ENCODE assay signal across 23 cellular contexts in genomic region chr1:30912203-30912602, GRCh38. TPM values are rescaled to one million over a fixed set of nuclear protein-coding genes. Genes with fewer than 3 reads are reported as not detected.
DNase-seq lines count a peak whose midpoint lies in the region; ATAC-seq, FAIRE-seq and TF ChIP-seq lines count a peak whose summit lies in the region.
"Had no signal": no experiment of that assay in that cellular context is flagged by ENCODE, and none has a peak within 500 bp of the region (broad histone marks: within the 10 kb centered on the region; RNA-seq: fewer than 3 reads in every experiment).

No MANE protein-coding gene starts in this region.

- H3K27me3 Mint-ChIP-seq in T-helper 17 cell = peaks cover 25% of the 10 kb centered on the region

- H3K9me3 ChIP-seq in right cardiac atrium (ENCODE audit: control insufficient read depth, low read length) (no peaks in the 10 kb centered on the region), heart right ventricle (no peaks in the 10 kb centered on the region), T-helper 17 cell (ENCODE audit: control insufficient read depth, low read length, poor library complexity, severe bottlenecking) (no peaks in the 10 kb centered on the region), kidney (ENCODE audit: control insufficient read depth in 1 of 2, low read length in 2 of 2) (no peaks in the 10 kb centered on the region), upper lobe of right lung (no peaks in the 10 kb centered on the region)
- H3K9me3 ChIP-seq: colonic mucosa, heart left ventricle, neutrophil had no signal

- peaks cover 2% of the 10 kb centered on the region for H3K36me3 Mint-ChIP-seq in T-helper 17 cell (ENCODE audit: low read depth)

- peaks cover 12% of the 10 kb centered on the region for H3K4me1 Mint-ChIP-seq in T-helper 17 cell

- H3K4me3 ChIP-seq in right cardiac atrium (ENCODE audit: low read length) (no peak overlapping the region), heart right ventricle (no peak overlapping the region), kidney (ENCODE audit: low read length in 2 of 2) (no peak overlapping the region), upper lobe of right lung (no peak overlapping the region)
- H3K4me3 ChIP-seq: colonic mucosa, heart left ventricle, smooth muscle cell had no signal

- intact Hi-C loops in right cardiac atrium (cut with DNase I) = loop anchor here (5.0 to 10.0 kb wide), 6 partner anchors 110 to 190 kb away; partner anchors contain the start of gene MATN1 (in 2 of the 4)
- intact Hi-C loops in heart right ventricle (cut with DNase I) = loop anchor here in 7 of 10 donors (2.0 to 10.0 kb wide), 5 partner anchors 111 to 1677 kb away; partner anchors contain the start of genes MATN1 (in 4 of the 7), MECR (in 1 of the 7) and PTPRU (in 1 of the 7)
- intact Hi-C loops in kidney (cut with DNase I) = no loop called here
- intact Hi-C loops in upper lobe of right lung (cut with DNase I) = loop anchor here (5.0 kb wide), 1 partner anchor 110 kb away; no protein-coding TSS in a partner anchor

- TF ChIP-seq CTCF in heart right ventricle (IDR thresholded peaks at IDR 0.05) (no peak), kidney (IDR thresholded peaks at IDR 0.05; ENCODE audit: borderline replicate concordance, extremely low read depth, insufficient read depth) (no peak), upper lobe of right lung (IDR thresholded peaks at IDR 0.05) (no peak)

- H3K9ac ChIP-seq in kidney (ENCODE audit: low read length in 2 of 2) = no peak overlapping the region

- H3K27ac ChIP-seq in right cardiac atrium (ENCODE audit: low read length) (no peak overlapping the region), heart right ventricle (peak overlapping the region in 1 of 10 donors; percentile 80), kidney (ENCODE audit: low read depth in 2 of 2, low read length in 2 of 2) (no peak overlapping the region), upper lobe of right lung (no peak overlapping the region)
- H3K27ac ChIP-seq: colonic mucosa had no signal

- DNase-seq in right cardiac atrium (peak in 2 of 3 donors; percentile 39 to 42), heart right ventricle (no peak), T-helper 17 cell (no peak), kidney (peak; percentile 56), upper lobe of right lung (peak; percentile 54), iPS-NIHi7 (ENCODE audit: extremely low spot score) (no peak), dedifferentiated amniotic fluid mesenchymal stem cell (ENCODE audit: extremely low spot score) (no peak)
- DNase-seq in stimulated activated CD8-positive, alpha-beta memory T cell treated with anti-CD3 and anti-CD28 coated beads, Interleukin-4, amount 100 ng/mL, for 48 hours = no peak
- DNase-seq: activated CD4-positive, alpha-beta T cell treated with anti-CD3 and anti-CD28 coated beads for 4 hours; activated T-cell treated with anti-CD3 and anti-CD28 coated beads, Interleukin-2, amount 50 U/mL, for 4 hours; colonic mucosa; effector memory CD8-positive, alpha-beta T cell; foreskin fibroblast; KG1; MM.1S; NCI-H2081; NCI-H774; stimulated activated CD4-positive, alpha-beta T cell treated with anti-CD3 and anti-CD28 coated beads, Interleukin-2, amount 100 ng/mL, for 24 hours; T-helper 2 cell had no signal

- FAIRE-seq in kidney (lab: Jason Lieb, UNC) = no peak
- FAIRE-seq: bronchial epithelial cell had no signal

- H3K27me3 ChIP-seq in right cardiac atrium (ENCODE audit: control insufficient read depth, insufficient read depth) (no peaks in the 10 kb centered on the region), heart right ventricle (peaks cover 0 to 21% (median 0%) of the 10 kb centered on the region in 7 donors), upper lobe of right lung (no peaks in the 10 kb centered on the region)
- H3K27me3 ChIP-seq: colonic mucosa, heart left ventricle had no signal

- H3K27ac Mint-ChIP-seq in T-helper 17 cell = peak overlapping the region; percentile 39
- H3K27ac Mint-ChIP-seq: effector memory CD8-positive, alpha-beta T cell had no signal

- WGBS in right cardiac atrium = 82% methylated on average over 6 of the region's 6 CpGs
- 85 to 86% methylated on average over 6 of the region's 6 CpGs for WGBS in heart right ventricle, 2 donors

- ATAC-seq in right cardiac atrium = no peak
- no peak for ATAC-seq in heart right ventricle
- ATAC-seq in T-helper 17 cell = no peak
- ATAC-seq in upper lobe of right lung = no peak
- ATAC-seq: activated T-cell treated with anti-CD3 and anti-CD28 coated beads, Interleukin-2, amount 50 U/mL, for 4 hours; effector memory CD8-positive, alpha-beta T cell had no signal

- no peaks in the 10 kb centered on the region for H3K36me3 ChIP-seq in heart right ventricle
- H3K36me3 ChIP-seq in kidney (ENCODE audit: control insufficient read depth in 1 of 2, insufficient read depth in 2 of 2, low read length in 2 of 2) = no peaks in the 10 kb centered on the region
- no peaks in the 10 kb centered on the region for H3K36me3 ChIP-seq in upper lobe of right lung
- H3K36me3 ChIP-seq: colonic mucosa, heart left ventricle, neutrophil had no signal

- no peak overlapping the region for H3K4me3 Mint-ChIP-seq in T-helper 17 cell
- H3K4me3 Mint-ChIP-seq: activated T-cell treated with anti-CD3 and anti-CD28 coated beads, Interleukin-2, amount 50 U/mL, for 4 hours; effector memory CD8-positive, alpha-beta T cell had no signal

- no peaks in the 10 kb centered on the region for H3K4me1 ChIP-seq in right cardiac atrium (ENCODE audit: control insufficient read depth, insufficient read depth, low read length)
- H3K4me1 ChIP-seq in heart right ventricle = peaks cover 0 to 52% (median 12%) of the 10 kb centered on the region in 9 donors
- peaks cover 0 to 10% of the 10 kb centered on the region in 2 donors for H3K4me1 ChIP-seq in kidney (ENCODE audit: control insufficient read depth in 1 of 2, insufficient read depth in 1 of 2, low read depth in 1 of 2, low read length in 2 of 2)
- peaks cover 21% of the 10 kb centered on the region for H3K4me1 ChIP-seq in upper lobe of right lung

RNA-seq across cellular contexts. Expression of gene SDC3, which starts 3.6 kb away (rescaled TPM):
- total RNA-seq in right cardiac atrium (10 to 100 TPM; 33.2 to 39.5 (median 38.5) TPM), heart right ventricle (10 to 100 TPM; 17.9 to 57.7 (median 22.1) TPM), T-helper 17 cell (under 1 TPM; 0.32 to 0.34 TPM), kidney (58.7 TPM), upper lobe of right lung (39.4 TPM)
- polyA plus RNA-seq in right cardiac atrium (40.9 TPM), heart right ventricle (10 to 100 TPM; 13.1 to 22.2 TPM), kidney (ENCODE audit: insufficient read depth, low read depth, low replicate concordance) (11.0 TPM)

Comparison
In these comparisons a context has a peak if more than half of its experiments do, and no peak if none do; other contexts are left out.
1. DNase-seq: peak in right cardiac atrium (2 of 3), kidney (single experiment) and upper lobe of right lung (single experiment); none in heart right ventricle (0 of 2), T-helper 17 cell (0 of 3), iPS-NIHi7 (single experiment), stimulated activated CD8-positive, alpha-beta memory T cell treated with anti-CD3 and anti-CD28 coated beads, Interleukin-4, amount 100 ng/mL, for 48 hours (single experiment) and dedifferentiated amniotic fluid mesenchymal stem cell (single experiment).
2. RNA of gene SDC3, which starts 3.6 kb away (total RNA-seq): 58.7 TPM in kidney (single experiment), 39.4 TPM in upper lobe of right lung (single experiment), 33.2 to 39.5 TPM in right cardiac atrium and 17.9 to 57.7 TPM in heart right ventricle; 0.32 to 0.34 TPM in T-helper 17 cell; every median in the first group is over 10 times any median in the second.